ENCODE assay signal across 23 cellular contexts in the genomic region with DNA sequence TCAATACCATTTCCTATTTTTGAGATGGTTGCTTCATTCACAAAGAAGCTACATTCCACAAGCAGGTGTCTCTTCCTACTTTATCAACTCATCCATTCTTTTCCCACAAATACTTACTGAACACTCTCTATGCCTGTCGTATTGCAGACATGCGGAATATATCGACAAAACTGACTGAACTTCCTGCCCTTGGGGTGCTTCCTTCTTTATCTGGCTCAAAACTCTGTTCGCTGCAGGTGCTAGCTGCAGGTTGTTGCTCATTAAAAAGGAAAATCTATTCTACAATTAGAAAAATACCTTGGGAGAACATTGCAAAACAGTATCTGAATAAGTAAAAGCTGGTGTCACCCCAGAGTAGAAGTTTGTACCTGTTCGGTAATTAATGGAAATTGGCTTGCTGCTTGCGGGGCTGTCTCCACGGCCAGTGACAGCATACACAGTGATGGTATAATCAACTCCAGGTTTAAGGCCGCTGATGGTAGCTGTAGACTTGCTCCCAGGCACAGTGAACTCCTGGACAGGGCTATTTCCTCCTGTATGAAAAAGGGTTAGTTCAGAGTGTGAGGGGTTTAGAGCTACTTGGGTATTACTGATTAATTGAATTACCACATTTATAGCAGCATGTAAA.
"Had no signal": no experiment of that assay in that cellular context is flagged by ENCODE, and none has a peak within 500 bp of the region (broad histone marks: within the 10 kb centered on the region; RNA-seq: fewer than 3 reads in every experiment).

No MANE protein-coding gene starts in this region.

- H3K27ac ChIP-seq: dorsolateral prefrontal cortex, epithelial cell of prostate, esophagus squamous epithelium, hepatocyte, left ventricle myocardium inferior, lower lobe of right lung, sigmoid colon, skin epidermis, stomach, thoracic aorta had no signal

- H3K4me1 ChIP-seq: esophagus squamous epithelium, gastroesophageal sphincter, left ventricle myocardium inferior, lower lobe of right lung, sigmoid colon, stomach had no signal

- H2AFZ ChIP-seq: hepatocyte had no signal

- H3K79me2 ChIP-seq: hepatocyte had no signal

- DNase-seq: cortex of kidney; dorsolateral prefrontal cortex; effector memory CD4-positive, alpha-beta T cell; esophagus squamous epithelium; foreskin fibroblast; kidney; left cardiac atrium; left ventricle myocardium inferior; lower lobe of right lung; mesendoderm; naive B cell; occipital lobe; sigmoid colon; stimulated activated CD4-positive, alpha-beta T cell treated with anti-CD3 and anti-CD28 coated beads, Interleukin-12 subunit alpha, Interleukin-12 subunit beta, amount 100 ng/mL, for 4 hours; stimulated activated naive CD4-positive, alpha-beta T cell; stomach; substantia nigra; trophoblast cell had no signal

- H3K27me3 ChIP-seq: dorsolateral prefrontal cortex, esophagus squamous epithelium, gastroesophageal sphincter, hepatocyte, sigmoid colon, stomach had no signal

- H3K4me2 ChIP-seq: hepatocyte had no signal

- H3K9me3 ChIP-seq: esophagus squamous epithelium, gastroesophageal sphincter, left ventricle myocardium inferior, lower lobe of right lung, sigmoid colon, stomach, thoracic aorta had no signal

- H3K4me3 ChIP-seq: dorsolateral prefrontal cortex, esophagus squamous epithelium, gastroesophageal sphincter, hepatocyte, left ventricle myocardium inferior, lower lobe of right lung, sigmoid colon, skin epidermis, stomach, thoracic aorta had no signal

- ATAC-seq: gastroesophageal sphincter, left cardiac atrium, lower lobe of right lung had no signal
